In the genomic region with DNA sequence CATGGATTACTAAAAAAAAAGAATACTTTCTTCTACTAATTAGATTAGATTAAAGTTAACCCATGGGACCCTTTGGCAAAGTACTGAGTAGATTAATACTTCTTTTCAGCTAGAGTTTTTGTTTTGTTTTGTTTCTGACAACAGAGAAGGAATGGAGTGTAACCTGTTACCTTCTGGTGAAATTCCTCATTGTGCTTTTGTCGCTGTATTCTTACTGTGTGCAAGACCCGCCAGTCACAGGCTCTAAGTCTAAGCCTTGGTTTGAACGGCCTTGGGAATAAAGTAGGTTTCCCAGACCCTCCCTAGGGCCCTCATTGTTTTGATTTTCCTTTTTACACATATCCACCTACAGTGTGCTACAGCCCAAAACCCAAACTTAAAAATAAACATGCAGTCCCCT, we compare ENCODE assay signal across 19 cellular contexts. TPM values are rescaled to one million over a fixed set of nuclear protein-coding genes. Genes with fewer than 3 reads are reported as not detected.
A peak's percentile ranks its signal among the peaks of the same experiment; 100 is the strongest.
DNase-seq lines count a peak whose midpoint lies in the region; ATAC-seq and TF ChIP-seq lines count a peak whose summit lies in the region.
"Had no signal": no experiment of that assay in that cellular context is flagged by ENCODE, and none has a peak within 500 bp of the region (broad histone marks: within the 10 kb centered on the region; RNA-seq: fewer than 3 reads in every experiment).

No MANE protein-coding gene starts in this region.

- peaks cover 29% of the 10 kb centered on the region for H3K9me1 ChIP-seq in IMR-90 (ENCODE audit: insufficient read depth, low read length)

- H3K4me1 ChIP-seq in IMR-90 (ENCODE audit: control insufficient read depth, insufficient read depth, low read length) (peaks cover 19% of the 10 kb centered on the region), transverse colon (peaks cover 6 to 43% (median 18%) of the 10 kb centered on the region in 4 donors)

- no peaks in the 10 kb centered on the region for H3K9me3 ChIP-seq in IMR-90 (ENCODE audit: control insufficient read depth, insufficient read depth, low read length)
- no peaks in the 10 kb centered on the region for H3K9me3 ChIP-seq in transverse colon
- H3K9me3 ChIP-seq: BLaER1 treated with 17β-estradiol and CSF1 and Interleukin-3, amounts not matched to agents 10 nM and 100 nM had no signal

- H3K9me3 Mint-ChIP-seq in endothelial cell (ENCODE audit: unreplicated experiment) (no peaks in the 10 kb centered on the region), neural crest cell (peaks cover 2% of the 10 kb centered on the region)
- H3K9me3 Mint-ChIP-seq in stimulated activated naive B cell treated with anti-CD40 and anti-IgM and Interleukin-4, amounts not matched to agents 10 μg/mL and 1 μg/mL and 100 μg/mL, for 72 hours, result no peaks in the 10 kb centered on the region

- H3K27me3 ChIP-seq in IMR-90 (ENCODE audit: control insufficient read depth, insufficient read depth, low read length), result no peaks in the 10 kb centered on the region
- H3K27me3 ChIP-seq in transverse colon, result no peaks in the 10 kb centered on the region
- H3K27me3 ChIP-seq: BLaER1 treated with 17β-estradiol and CSF1 and Interleukin-3, amounts not matched to agents 10 nM and 100 nM had no signal

- H4K20me1 ChIP-seq in IMR-90 (ENCODE audit: insufficient read depth, low read length), result peaks cover 25% of the 10 kb centered on the region
- H4K20me1 ChIP-seq: BLaER1 treated with 17β-estradiol and CSF1 and Interleukin-3, amounts not matched to agents 10 nM and 100 nM had no signal

- H4K8ac ChIP-seq in IMR-90 (ENCODE audit: low read depth in 2 of 2, low read length in 2 of 2), result no peak overlapping the region

- WGBS in IMR-90 (ENCODE audit: extremely low coverage in 2 of 2, insufficient read length in 1 of 2), 2 experiments, result no CpG with 5 or more reads among the region's 3 CpGs
- 83 to 100% methylated on average over 1 to 3 of the region's 3 CpGs for WGBS in transverse colon (ENCODE audit: low coverage in 1 of 2), 2 donors

- TF ChIP-seq RAD21 in IMR-90 (IDR thresholded peaks at IDR 0.05; ENCODE audit: low read length), result no peak

- H3K23ac ChIP-seq in IMR-90 (ENCODE audit: low read depth, low read length), result peak overlapping the region; percentile 53; the same call in 1 of the 2 replicates

- dilution Hi-C loops in IMR-90 (cut with HindIII; ENCODE audit: low sequenced_read_pairs, unreplicated experiment), result no loop called here

- no TSS peak for BruUV-seq in IMR-90 (replicated peaks; lab: Mats Ljungman, UMichigan)

- peaks cover 15% of the 10 kb centered on the region for H3K4me1 Mint-ChIP-seq in endothelial cell (ENCODE audit: unreplicated experiment)
- peaks cover 32% of the 10 kb centered on the region for H3K4me1 Mint-ChIP-seq in neural crest cell
- peaks cover 11 to 13% of the 10 kb centered on the region in 2 donors for H3K4me1 Mint-ChIP-seq in stimulated activated naive B cell treated with anti-CD40 and anti-IgM and Interleukin-4, amounts not matched to agents 10 μg/mL and 1 μg/mL and 100 μg/mL, for 72 hours
- H3K4me1 Mint-ChIP-seq: CD8-positive, alpha-beta memory T cell had no signal

- H3K4me2 ChIP-seq in IMR-90 (ENCODE audit: low read depth, low read length), result no peak overlapping the region
- H3K4me2 ChIP-seq: BLaER1 treated with 17β-estradiol and CSF1 and Interleukin-3, amounts not matched to agents 10 nM and 100 nM had no signal

- no peak overlapping the region for H2BK20ac ChIP-seq in IMR-90 (ENCODE audit: low read depth, low read length)

- no peak overlapping the region for H3K4ac ChIP-seq in IMR-90 (ENCODE audit: low read depth, low read length)

- H3K36me3 ChIP-seq in IMR-90 (ENCODE audit: control insufficient read depth, insufficient read depth, low read length) (no peaks in the 10 kb centered on the region), transverse colon (no peaks in the 10 kb centered on the region)
- H3K36me3 ChIP-seq: BLaER1 treated with 17β-estradiol and CSF1 and Interleukin-3, amounts not matched to agents 10 nM and 100 nM had no signal

- H3K4me3 Mint-ChIP-seq in endothelial cell (ENCODE audit: unreplicated experiment) (no peak overlapping the region), neural crest cell (no peak overlapping the region)
- no peak overlapping the region for H3K4me3 Mint-ChIP-seq in stimulated activated naive B cell treated with anti-CD40 and anti-IgM and Interleukin-4, amounts not matched to agents 10 μg/mL and 1 μg/mL and 100 μg/mL, for 72 hours
- H3K4me3 Mint-ChIP-seq: B cell; CD8-positive, alpha-beta memory T cell had no signal

- H3K36me3 Mint-ChIP-seq in endothelial cell (ENCODE audit: low read depth, unreplicated experiment), result no peaks in the 10 kb centered on the region
- H3K36me3 Mint-ChIP-seq in neural crest cell (ENCODE audit: low read depth), result no peaks in the 10 kb centered on the region
- no peaks in the 10 kb centered on the region for H3K36me3 Mint-ChIP-seq in stimulated activated naive B cell treated with anti-CD40 and anti-IgM and Interleukin-4, amounts not matched to agents 10 μg/mL and 1 μg/mL and 100 μg/mL, for 72 hours
- H3K36me3 Mint-ChIP-seq: CD8-positive, alpha-beta memory T cell had no signal

- H3K14ac ChIP-seq in IMR-90 (replicated peaks; ENCODE audit: low read depth, low read length), result no peak overlapping the region

- H4K91ac ChIP-seq in IMR-90 (ENCODE audit: insufficient read depth, low read depth, low read length), result no peak overlapping the region; the same call in 1 of the 2 replicates

- intact Hi-C loops in IMR-90 (cut with micrococcal nuclease), result no loop called here
- intact Hi-C loops in transverse colon (cut with DNase I; ENCODE audit: low total_unique reads), result no loop called here

- peak overlapping the region; percentile 50 for H3K27ac Mint-ChIP-seq in endothelial cell (ENCODE audit: unreplicated experiment)
- peak overlapping the region; percentile 37 for H3K27ac Mint-ChIP-seq in neural crest cell (ENCODE audit: unreplicated experiment)
- peak overlapping the region; percentile 22 for H3K27ac Mint-ChIP-seq in stimulated activated naive B cell treated with anti-CD40 and anti-IgM and Interleukin-4, amounts not matched to agents 10 μg/mL and 1 μg/mL and 100 μg/mL, for 72 hours
- H3K27ac Mint-ChIP-seq: B cell; CD8-positive, alpha-beta memory T cell had no signal

- DNase-seq in IMR-90 (no peak), endothelial cell (ENCODE audit: low spot score) (no peak), neural crest cell (ENCODE audit: low read depth, low spot score) (no peak), GM19238 (ENCODE audit: insufficient read length, low spot score) (no peak), transverse colon (no peak)
- DNase-seq in stimulated activated naive B cell treated with anti-CD40 and anti-IgM and Interleukin-4, amounts not matched to agents 10 μg/mL and 1 μg/mL and 100 μg/mL, for 72 hours, result no peak
- DNase-seq: CD8-positive, alpha-beta memory T cell; COR-L47; DMS 273 treated with DMSO at 0.1 percent for 48 hours; DMS53; DND-41; EL; GOT3 had no signal

- H3K4me3 ChIP-seq in IMR-90 (ENCODE audit: insufficient read depth, low read depth, low read length), result no peak overlapping the region
- H3K4me3 ChIP-seq in transverse colon, result no peak overlapping the region
- H3K4me3 ChIP-seq: BLaER1 treated with 17β-estradiol and CSF1 and Interleukin-3, amounts not matched to agents 10 nM and 100 nM; GM12878 had no signal

- TF ChIP-seq CTCF in IMR-90 (conservative IDR thresholded peaks at IDR 0.05; ENCODE audit: low read depth, low read length), result no peak
- TF ChIP-seq CTCF in endothelial cell (IDR thresholded peaks at IDR 0.05; ENCODE audit: unreplicated experiment), result no peak
- TF ChIP-seq CTCF in neural crest cell (conservative IDR thresholded peaks at IDR 0.05), result no peak
- TF ChIP-seq CTCF in transverse colon (IDR thresholded peaks at IDR 0.05), result no peak

- no peak overlapping the region for H3K27ac ChIP-seq in IMR-90 (ENCODE audit: insufficient read depth, low read length)
- H3K27ac ChIP-seq in transverse colon, result no peak overlapping the region
- H3K27ac ChIP-seq: BLaER1 treated with 17β-estradiol and CSF1 and Interleukin-3, amounts not matched to agents 10 nM and 100 nM had no signal

- TF ChIP-seq POLR2A in IMR-90 (IDR thresholded peaks at IDR 0.05; ENCODE audit: low read depth, low read length), result no peak
- no peak for TF ChIP-seq POLR2A in transverse colon (IDR thresholded peaks at IDR 0.05)

- H3K79me1 ChIP-seq in IMR-90 (ENCODE audit: low read depth in 1 of 2, low read length in 2 of 2), result peaks cover 55 to 88% of the 10 kb centered on the region in 2 experiments

- peaks cover 6% of the 10 kb centered on the region for H3K27me3 Mint-ChIP-seq in endothelial cell (ENCODE audit: unreplicated experiment)
- H3K27me3 Mint-ChIP-seq in neural crest cell (ENCODE audit: low read depth), result no peaks in the 10 kb centered on the region
- peaks cover 0 to 8% of the 10 kb centered on the region in 2 donors for H3K27me3 Mint-ChIP-seq in stimulated activated naive B cell treated with anti-CD40 and anti-IgM and Interleukin-4, amounts not matched to agents 10 μg/mL and 1 μg/mL and 100 μg/mL, for 72 hours

- in situ Hi-C loops in IMR-90 (cut with MboI; ENCODE audit: low sequenced_read_pairs), result no loop called here
- in situ Hi-C loops in transverse colon (cut with MboI; ENCODE audit: low pct_ligation_motif_present in 1 of 4, low pct_unique_long_range_greater_than_20kb in 1 of 4, low sequenced_read_pairs in 3 of 4), result loop anchor here (25.0 kb wide), 2 partner anchors 555 to 980 kb away; no protein-coding TSS in a partner anchor

- H2BK120ac ChIP-seq in IMR-90 (ENCODE audit: low read depth, low read length), result no peak overlapping the region

- no peak for TF ChIP-seq EP300 in transverse colon (IDR thresholded peaks at IDR 0.05; ENCODE audit: low read depth)

- no peak overlapping the region for H4K5ac ChIP-seq in IMR-90 (ENCODE audit: low read depth, low read length)

- no peak overlapping the region for H2BK5ac ChIP-seq in IMR-90 (ENCODE audit: low read depth, low read length, poor library complexity, severe bottlenecking)

- CTCF ChIA-PET in IMR-90 (lab: Yijun Ruan, JAX), result interaction anchor here (0.6 to 1.2 kb wide), 6 partner anchors 13 to 189 kb away, joined by 3 to 7 read pairs (median 3); no protein-coding TSS in a partner anchor

- no peak overlapping the region for H3K56ac ChIP-seq in IMR-90 (ENCODE audit: extremely low read depth, insufficient read depth, low read length)

- H2BK15ac ChIP-seq in IMR-90 (ENCODE audit: low read depth, low read length), result no peak overlapping the region

- no peak overlapping the region for H2AK5ac ChIP-seq in IMR-90 (ENCODE audit: low read depth, low read length)

- ATAC-seq in IMR-90 (ENCODE audit: low read depth), result no peak
- no peak for ATAC-seq in stimulated activated naive B cell treated with anti-CD40 and anti-IgM and Interleukin-4, amounts not matched to agents 10 μg/mL and 1 μg/mL and 100 μg/mL, for 72 hours (replicated peaks)
- ATAC-seq in GM18517 (IDR thresholded peaks at IDR 0.05; ENCODE audit: unreplicated experiment), result no peak
- ATAC-seq in GM21447 (IDR thresholded peaks at IDR 0.05; ENCODE audit: unreplicated experiment), result no peak

- H2AFZ ChIP-seq in IMR-90 (replicated peaks; ENCODE audit: low read length, poor library complexity), result no peak overlapping the region

- H3K18ac ChIP-seq in IMR-90 (ENCODE audit: low read depth, low read length), result no peak overlapping the region

- H2AK9ac ChIP-seq in IMR-90 (replicated peaks; ENCODE audit: low read depth, low read length, poor library complexity), result no peak overlapping the region

- POLR2A ChIA-PET in IMR-90 (lab: Charles Lee; ENCODE audit: unreplicated experiment), result no interaction called here

- no peak overlapping the region for H3K9ac ChIP-seq in IMR-90 (ENCODE audit: low read depth, low read length)
- H3K9ac ChIP-seq: BLaER1 treated with 17β-estradiol and CSF1 and Interleukin-3, amounts not matched to agents 10 nM and 100 nM had no signal

RNA-seq across cellular contexts. Expression of a gene that starts 22.1 kb away (rescaled TPM):
- total RNA-seq in IMR-90 (2012; rRNA removed) (5.0 and 5.4 TPM in 2 replicates), endothelial cell (ENCODE audit: unreplicated experiment) (102 TPM), neural crest cell (30.3 and 31.6 TPM in 2 replicates), transverse colon (1 to 10 TPM in 2 of 4 donors, under 1 TPM in 2; 0.20 to 7.5 (median 2.5) TPM)
- polyA plus RNA-seq in IMR-90 (2012; rRNA removed), result 2.8 and 3.9 TPM in 2 replicates
- polyA plus RNA-seq in IMR-90 (2012; cell fraction: cytosol; rRNA removed), result 0.21 and 0.57 TPM in 2 replicates
- polyA plus RNA-seq in IMR-90 (2012; cell fraction: nucleus; rRNA removed; ENCODE audit: low replicate concordance), result 3.5 and 19.4 TPM in 2 replicates
- total RNA-seq: B cell; CD8-positive, alpha-beta memory T cell; HT-29 had no signal
- polyA plus RNA-seq: CD8-positive, alpha-beta memory T cell had no signal
